In the genomic region with DNA sequence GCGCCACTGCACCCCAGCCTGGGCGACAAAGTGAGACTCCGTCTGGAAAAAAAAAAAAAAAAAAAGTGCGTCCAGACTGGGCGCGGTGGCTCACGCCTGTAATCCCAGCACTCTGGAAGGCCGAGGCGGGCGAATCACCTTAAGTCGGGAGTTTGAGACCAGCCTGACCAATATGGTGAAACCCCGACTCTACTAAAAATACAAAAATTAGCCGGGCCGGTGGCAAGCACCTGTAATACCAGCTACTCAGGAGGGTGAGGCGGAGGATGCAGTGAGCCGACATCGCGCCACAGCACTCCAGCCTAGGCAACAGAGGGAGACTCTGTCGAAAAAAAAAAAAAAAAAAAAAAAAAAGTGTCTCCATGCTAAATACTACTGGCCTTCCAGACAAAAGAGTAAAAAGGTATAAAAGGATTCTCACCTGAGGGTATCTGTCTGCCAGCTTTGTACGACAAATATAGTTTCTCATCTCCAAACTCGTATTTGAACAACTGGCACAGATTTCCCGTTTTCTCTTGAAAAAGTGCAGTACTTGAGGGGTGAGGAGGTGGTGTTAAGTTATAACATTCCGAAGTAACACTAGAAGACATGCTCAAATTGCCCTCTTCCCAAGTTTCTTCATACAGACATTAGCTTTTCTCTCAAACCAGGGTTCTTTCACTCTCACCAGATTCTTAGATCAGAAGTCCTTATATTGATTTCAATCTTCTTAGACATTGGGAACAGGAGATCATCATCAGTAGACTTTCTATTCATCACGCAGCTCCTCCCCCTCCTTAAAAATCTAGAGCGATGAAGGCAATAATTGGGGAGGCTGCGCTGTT, we compare ENCODE assay signal across 8 cellular contexts. TPM values are rescaled to one million over a fixed set of nuclear protein-coding genes. Genes with fewer than 3 reads are reported as not detected.
DNase-seq lines count a peak whose midpoint lies in the region; ATAC-seq, FAIRE-seq and TF ChIP-seq lines count a peak whose summit lies in the region.

No MANE protein-coding gene starts in this region.

- 72% methylated on average over 26 of the region's 26 CpGs for WGBS in suprapubic skin

- no peak for FAIRE-seq in frontal cortex (lab: Jason Lieb, UNC)

- peak overlapping the region; percentile 73 for H3K27ac Mint-ChIP-seq in activated naive CD8-positive, alpha-beta T cell treated with anti-CD3 and anti-CD28 coated beads for 36 hours

- peaks cover 21% of the 10 kb centered on the region for H3K4me1 ChIP-seq in suprapubic skin

- H3K4me1 Mint-ChIP-seq in activated naive CD8-positive, alpha-beta T cell treated with anti-CD3 and anti-CD28 coated beads for 36 hours: peaks cover 30% of the 10 kb centered on the region

- no peak overlapping the region for H3K27ac ChIP-seq in suprapubic skin

- TF ChIP-seq POLR2A in suprapubic skin (IDR thresholded peaks at IDR 0.05): no peak

- H3K36me3 ChIP-seq in suprapubic skin: no peaks in the 10 kb centered on the region

- peaks cover 2% of the 10 kb centered on the region for H3K36me3 Mint-ChIP-seq in activated naive CD8-positive, alpha-beta T cell treated with anti-CD3 and anti-CD28 coated beads for 36 hours

- no peaks in the 10 kb centered on the region for H3K9me3 ChIP-seq in suprapubic skin

- peak; percentile 2 for ATAC-seq in HG03097 (IDR thresholded peaks at IDR 0.05; ENCODE audit: low FRiP score, unreplicated experiment)

- H3K4me3 ChIP-seq in suprapubic skin: peak overlapping the region; percentile 88

- TF ChIP-seq EP300 in suprapubic skin (IDR thresholded peaks at IDR 0.05): no peak

- H3K27me3 ChIP-seq in suprapubic skin: no peaks in the 10 kb centered on the region

- DNase-seq in Caki2 (ENCODE audit: low read depth) (peak; percentile 4), islet precursor cell (peak; percentile 48), suprapubic skin (ENCODE audit: low spot score in 2 of 2) (no peak), iPS-NIHi7 (ENCODE audit: extremely low spot score) (no peak), frontal cortex (ENCODE audit: low spot score in 2 of 2) (no peak)
- DNase-seq in activated naive CD8-positive, alpha-beta T cell treated with anti-CD3 and anti-CD28 coated beads for 36 hours: no peak
- no peak for DNase-seq in stimulated activated CD4-positive, alpha-beta T cell treated with anti-CD3 and anti-CD28 coated beads, Interleukin-15, amount 100 ng/mL, for 24 hours

- peaks cover 1% of the 10 kb centered on the region for H3K9me3 Mint-ChIP-seq in activated naive CD8-positive, alpha-beta T cell treated with anti-CD3 and anti-CD28 coated beads for 36 hours

- H3K4me3 Mint-ChIP-seq in activated naive CD8-positive, alpha-beta T cell treated with anti-CD3 and anti-CD28 coated beads for 36 hours: peak overlapping the region; percentile 84

- no peak for TF ChIP-seq CTCF in suprapubic skin (IDR thresholded peaks at IDR 0.05)

- no peaks in the 10 kb centered on the region for H3K27me3 Mint-ChIP-seq in activated naive CD8-positive, alpha-beta T cell treated with anti-CD3 and anti-CD28 coated beads for 36 hours

- in situ Hi-C loops in Caki2 (cut with HindIII; ENCODE audit: low pct_unique_long_range_greater_than_20kb, low sequenced_read_pairs): no loop called here

RNA-seq across cellular contexts. Expression of gene USP28, which starts 1.1 kb away (rescaled TPM):
- 16.8 and 24.9 TPM in 2 replicates for total RNA-seq in Caki2 (2014; rRNA removed; shearing (Covaris generic); ENCODE audit: low replicate concordance)
- 10 to 100 TPM; 26.2 to 27.2 TPM for total RNA-seq in activated naive CD8-positive, alpha-beta T cell treated with anti-CD3 and anti-CD28 coated beads for 36 hours
- 10 to 100 TPM; 13.4 to 19.6 (median 14.1) TPM for total RNA-seq in suprapubic skin
- total RNA-seq in frontal cortex: 28.1 TPM

RNA-seq across cellular contexts. Expression of gene HTR3B, which starts 30.3 kb away (rescaled TPM):
- not detected in 2 replicates for total RNA-seq in Caki2 (2014; rRNA removed; shearing (Covaris generic); ENCODE audit: low replicate concordance)
- total RNA-seq in activated naive CD8-positive, alpha-beta T cell treated with anti-CD3 and anti-CD28 coated beads for 36 hours: not detected
- not detected for total RNA-seq in suprapubic skin
- 0.41 TPM for total RNA-seq in frontal cortex

Comparison
In these comparisons a context has a peak if more than half of its experiments do, and no peak if none do; other contexts are left out.
1. DNase-seq: peak in Caki2 (single experiment) and islet precursor cell (single experiment); none in activated naive CD8-positive, alpha-beta T cell treated with anti-CD3 and anti-CD28 coated beads for 36 hours (single experiment), suprapubic skin (0 of 2), iPS-NIHi7 (single experiment), stimulated activated CD4-positive, alpha-beta T cell treated with anti-CD3 and anti-CD28 coated beads, Interleukin-15, amount 100 ng/mL, for 24 hours (single experiment) and frontal cortex (0 of 2).